Comparison of ENCODE assay signal across 16 cellular contexts in the genomic region with DNA sequence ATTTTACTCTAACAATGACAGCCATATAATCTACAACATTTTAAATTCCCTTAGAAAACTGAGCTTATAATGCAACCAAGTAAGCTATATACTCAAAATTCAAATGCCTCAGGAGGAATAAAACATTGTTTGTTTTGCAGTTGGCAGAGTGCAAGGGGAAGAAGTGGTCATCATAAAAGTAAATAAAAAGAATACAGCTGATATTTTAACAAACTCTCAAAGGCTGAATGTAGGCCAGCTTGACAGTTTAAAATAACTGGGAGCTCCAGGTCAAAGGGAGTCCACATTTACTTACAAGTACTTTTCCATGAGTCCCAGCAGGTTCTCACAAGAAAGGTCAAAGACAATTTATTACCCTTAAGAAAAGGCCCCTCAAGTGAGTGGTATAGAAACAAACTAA.
A peak's percentile ranks its signal among the peaks of the same experiment; 100 is the strongest.
DNase-seq lines count a peak whose midpoint lies in the region; ATAC-seq and TF ChIP-seq lines count a peak whose summit lies in the region.
"Had no signal": no experiment of that assay in that cellular context is flagged by ENCODE, and none has a peak within 500 bp of the region (broad histone marks: within the 10 kb centered on the region; RNA-seq: fewer than 3 reads in every experiment).

No MANE protein-coding gene starts in this region.

- peak overlapping the region; percentile 9; the same call in 1 of the 2 replicates for H3K4me2 ChIP-seq in PC-3 (ENCODE audit: low read length)
- H3K4me2 ChIP-seq: BLaER1 had no signal

- H3K36me3 ChIP-seq in PC-3 (ENCODE audit: low read depth, low read length) (no peaks in the 10 kb centered on the region), left lung (no peaks in the 10 kb centered on the region)
- H3K36me3 ChIP-seq: BLaER1, HAP-1 had no signal

- ATAC-seq in PC-3 (peak; percentile 88), left lung (peak; percentile 78), right cardiac atrium (no peak)
- ATAC-seq: CD8-positive, alpha-beta T cell had no signal

- H4K20me1 ChIP-seq in PC-3 (ENCODE audit: low read length): no peaks in the 10 kb centered on the region
- H4K20me1 ChIP-seq: BLaER1 had no signal

- H3K4me3 ChIP-seq in PC-3 (ENCODE audit: low read length) (no peak overlapping the region), left lung (no peak overlapping the region), right cardiac atrium (ENCODE audit: low read length) (no peak overlapping the region)
- H3K4me3 ChIP-seq: BLaER1, HAP-1 had no signal

- CTCF ChIA-PET in PC-3 (lab: Charles Lee): no interaction called here

- intact Hi-C loops in PC-3 (cut with micrococcal nuclease): no loop called here
- intact Hi-C loops in left lung (cut with DNase I): no loop called here
- intact Hi-C loops in right cardiac atrium (cut with DNase I): no loop called here

- H3K4me1 ChIP-seq in PC-3 (ENCODE audit: insufficient read depth, low read length) (peaks cover 11% of the 10 kb centered on the region), left lung (no peaks in the 10 kb centered on the region), right cardiac atrium (ENCODE audit: control insufficient read depth, insufficient read depth, low read length) (no peaks in the 10 kb centered on the region)
- H3K4me1 ChIP-seq: BLaER1, Caco-2, HAP-1 had no signal

- H2AFZ ChIP-seq in PC-3 (ENCODE audit: low read length): no peak overlapping the region

- TF ChIP-seq CTCF in PC-3 (conservative IDR thresholded peaks at IDR 0.05; ENCODE audit: low read depth, low read length): no peak
- no peak for TF ChIP-seq CTCF in left lung (IDR thresholded peaks at IDR 0.05)

- H3K9me3 ChIP-seq in PC-3 (ENCODE audit: low read length): no peaks in the 10 kb centered on the region
- peaks cover 0 to 7% of the 10 kb centered on the region in 2 donors for H3K9me3 ChIP-seq in left lung
- H3K9me3 ChIP-seq in right cardiac atrium (ENCODE audit: control insufficient read depth, low read length): peaks cover 2% of the 10 kb centered on the region
- H3K9me3 ChIP-seq: BLaER1, Caco-2, HAP-1 had no signal

- H3K27ac ChIP-seq in PC-3 (ENCODE audit: low read length): no peak overlapping the region
- H3K27ac ChIP-seq in left lung: no peak overlapping the region
- H3K27ac ChIP-seq in right cardiac atrium (ENCODE audit: low read length): no peak overlapping the region
- H3K27ac ChIP-seq: BLaER1, C4-2B had no signal

- H3K9me2 ChIP-seq in PC-3 (replicated peaks; ENCODE audit: low read length): no peaks in the 10 kb centered on the region

- no peak overlapping the region for H3K9ac ChIP-seq in PC-3 (ENCODE audit: low read length)
- H3K9ac ChIP-seq: BLaER1 had no signal

- no TSS peak for BruUV-seq in PC-3 (replicated peaks; lab: Mats Ljungman, UMichigan)

- POLR2A ChIA-PET in PC-3 (lab: Charles Lee; ENCODE audit: unreplicated experiment): no interaction called here

- peak; percentile 40 for DNase-seq in PC-3
- DNase-seq in brain pericyte (ENCODE audit: low read depth, low spot score): peak; percentile 38
- DNase-seq in left lung: no peak
- DNase-seq in smooth muscle cell of the brain vasculature (ENCODE audit: low read depth, low spot score): peak; percentile 28
- no peak for DNase-seq in epidermal melanocyte (ENCODE audit: insufficient read length, low spot score)
- DNase-seq in right cardiac atrium: no peak
- DNase-seq: Caco-2; CD4-positive, CD25-positive, alpha-beta regulatory T cell; CD8-positive, alpha-beta T cell; DMS153; DMS79 treated with DMSO at 0.1 percent for 48 hours; GF-D8; GOT3 had no signal

- no peaks in the 10 kb centered on the region for H3F3A ChIP-seq in PC-3 (ENCODE audit: low read length, unreplicated experiment)

- no peaks in the 10 kb centered on the region for H3K27me3 ChIP-seq in PC-3 (ENCODE audit: low read length)
- H3K27me3 ChIP-seq in left lung: no peaks in the 10 kb centered on the region
- no peaks in the 10 kb centered on the region for H3K27me3 ChIP-seq in right cardiac atrium (ENCODE audit: control insufficient read depth, insufficient read depth)
- H3K27me3 ChIP-seq: BLaER1 had no signal

- H3K79me2 ChIP-seq in PC-3 (ENCODE audit: low read length): no peaks in the 10 kb centered on the region

Comparison
In these comparisons a context has a peak if more than half of its experiments do, and no peak if none do; other contexts are left out.
1. ATAC-seq: peak in PC-3 (single experiment) and left lung (single experiment); none in right cardiac atrium (0 of 2).
2. DNase-seq: peak in PC-3 (single experiment), brain pericyte (single experiment) and smooth muscle cell of the brain vasculature (single experiment); none in left lung (0 of 2), epidermal melanocyte (single experiment) and right cardiac atrium (0 of 3).